1 cellular context compared by ENCODE assay signal in genomic region chr4:165112258-165113156, GRCh38.
A peak's percentile ranks its signal among the peaks of the same experiment; 100 is the strongest.
TF ChIP-seq lines count a peak whose summit lies in the region.

TMEM192 (minus strand) TSS chr4:165112860; CDS start chr4:165112773, 87 bp downstream.

TF ChIP-seq in HepG2, 621 proteins besides CTCF, POLR2A, EP300 and RAD21 (continued from another document):
- TF ChIP-seq GABPB1 (CRISPR knock-in tag; IDR thresholded peaks at IDR 0.05) = peak; percentile 94
- TF ChIP-seq SRSF1 (optimal IDR thresholded peaks at IDR 0.05; ENCODE audit: low read depth, low read length) = peak; percentile 30
- no peak; the same call in none of the 2 replicates for TF ChIP-seq PHF21A (CRISPR knock-in tag; IDR thresholded peaks at IDR 0.05)
- TF ChIP-seq E2F5 (CRISPR knock-in tag; conservative IDR thresholded peaks at IDR 0.05) = no peak
- no peak for TF ChIP-seq HNRNPH1 (optimal IDR thresholded peaks at IDR 0.05; ENCODE audit: low read depth, low read length)
- TF ChIP-seq SP1 (IDR thresholded peaks at IDR 0.05) = no peak
- peak; percentile 86 for TF ChIP-seq SP1 (CRISPR knock-in tag; IDR thresholded peaks at IDR 0.05)
- 0 out of 2 replicates have a peak, but pooled peaks have one; percentile 4 for TF ChIP-seq GFI1 (CRISPR knock-in tag; IDR thresholded peaks at IDR 0.05; ENCODE audit: borderline replicate concordance)
- TF ChIP-seq PAF1 (CRISPR knock-in tag; IDR thresholded peaks at IDR 0.05) = no peak
- TF ChIP-seq POLR2G (IDR thresholded peaks at IDR 0.05; ENCODE audit: low read depth, low read length) = peak; percentile 90
- TF ChIP-seq SRY (CRISPR knock-in tag; IDR thresholded peaks at IDR 0.05) = peak; percentile 21; the same call in 1 of the 2 replicates
- 0 out of 2 replicates have a peak, but pooled peaks have one; percentile 12 for TF ChIP-seq DPF2 (CRISPR knock-in tag; IDR thresholded peaks at IDR 0.05; ENCODE audit: borderline replicate concordance, low read depth)
- TF ChIP-seq YY1 (IDR thresholded peaks at IDR 0.05; ENCODE audit: insufficient read depth, insufficient replicate concordance, low read depth, low read length) = peak; percentile 89
- peak; percentile 10; the same call in 1 of the 2 replicates for TF ChIP-seq MEIS2 (CRISPR knock-in tag; IDR thresholded peaks at IDR 0.05)
- TF ChIP-seq FUBP1 (CRISPR knock-in tag; IDR thresholded peaks at IDR 0.05; ENCODE audit: borderline replicate concordance) = no peak
- TF ChIP-seq RFX5 (IDR thresholded peaks at IDR 0.05; ENCODE audit: low read depth, low read length) = 0 out of 2 replicates have a peak, but pooled peaks have one; percentile 13
- peak; percentile 41; the same call in 1 of the 2 replicates for TF ChIP-seq EED (CRISPR knock-in tag; IDR thresholded peaks at IDR 0.05)
- TF ChIP-seq ARID4A (CRISPR knock-in tag; IDR thresholded peaks at IDR 0.05; ENCODE audit: borderline replicate concordance) = peak; percentile 94
- TF ChIP-seq ZNF414 (CRISPR knock-in tag; IDR thresholded peaks at IDR 0.05) = peak; percentile 81
- peak; percentile 88 for TF ChIP-seq ZFX (CRISPR knock-in tag; IDR thresholded peaks at IDR 0.05; ENCODE audit: low read depth)
- TF ChIP-seq NFE2L1 (CRISPR knock-in tag; IDR thresholded peaks at IDR 0.05; ENCODE audit: borderline replicate concordance) = peak; percentile 81; the same call in 1 of the 2 replicates
- TF ChIP-seq ZNF574 (CRISPR knock-in tag; IDR thresholded peaks at IDR 0.05) = peak; percentile 47; the same call in 1 of the 2 replicates
- TF ChIP-seq PHB2 (IDR thresholded peaks at IDR 0.05; ENCODE audit: partially characterized antibody) = no peak
- peak; percentile 96 for TF ChIP-seq SNAI1 (CRISPR knock-in tag; IDR thresholded peaks at IDR 0.05; ENCODE audit: borderline replicate concordance)
- TF ChIP-seq ZMYM4 (CRISPR knock-in tag; IDR thresholded peaks at IDR 0.05) = peak; percentile 66; the same call in 1 of the 2 replicates
- 0 out of 2 replicates have a peak, but pooled peaks have one; percentile 40 for TF ChIP-seq SNAPC5 (CRISPR knock-in tag; IDR thresholded peaks at IDR 0.05; ENCODE audit: borderline replicate concordance)
- peak; percentile 76; the same call in 1 of the 2 replicates for TF ChIP-seq BCL3 (CRISPR knock-in tag; IDR thresholded peaks at IDR 0.05)
- no peak for TF ChIP-seq ZNF335 (CRISPR knock-in tag; IDR thresholded peaks at IDR 0.05)
- 0 out of 2 replicates have a peak, but pooled peaks have one; percentile 21 for TF ChIP-seq ZNF740 (CRISPR knock-in tag; IDR thresholded peaks at IDR 0.05)
- no peak for TF ChIP-seq TMF1 (CRISPR knock-in tag; IDR thresholded peaks at IDR 0.05; ENCODE audit: low read depth)
- TF ChIP-seq ZFY (CRISPR knock-in tag; IDR thresholded peaks at IDR 0.05) = peak; percentile 88
